In the genomic region with DNA sequence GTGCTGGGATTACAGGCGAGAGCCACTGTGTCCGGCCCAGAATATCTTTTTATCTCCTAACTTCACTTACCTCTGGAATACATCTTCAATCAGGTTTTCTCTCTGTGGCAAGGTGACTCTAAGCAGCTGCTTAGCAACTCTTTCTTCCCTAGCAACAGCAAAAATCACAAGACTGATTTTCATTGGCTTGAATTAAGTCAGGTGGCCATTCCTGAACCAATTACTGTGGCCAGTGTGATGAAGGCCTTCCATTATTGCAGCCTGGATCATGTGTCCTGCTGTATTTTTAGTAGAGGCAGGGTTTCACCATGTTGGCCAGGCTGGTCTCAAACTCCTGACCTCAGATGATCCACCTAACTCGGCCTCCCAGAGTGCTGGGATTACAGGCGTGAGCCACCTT, we compare ENCODE assay signal across 9 cellular contexts. TPM values are rescaled to one million over a fixed set of nuclear protein-coding genes. Genes with fewer than 3 reads are reported as not detected.
DNase-seq lines count a peak whose midpoint lies in the region; ATAC-seq and TF ChIP-seq lines count a peak whose summit lies in the region.
"Had no signal": no experiment of that assay in that cellular context is flagged by ENCODE, and none has a peak within 500 bp of the region (broad histone marks: within the 10 kb centered on the region; RNA-seq: fewer than 3 reads in every experiment).

No MANE protein-coding gene starts in this region.

- peaks cover 0 to 4% (median 0%) of the 10 kb centered on the region in 3 experiments for H3K27me3 ChIP-seq in neuronal stem cell (ENCODE audit: control insufficient read depth in 3 of 3, insufficient read depth in 3 of 3, low read depth in 1 of 3, low read length in 3 of 3)

- no peak overlapping the region for H2BK15ac ChIP-seq in neuronal stem cell (ENCODE audit: low read length)

- H3K18ac ChIP-seq in neuronal stem cell (ENCODE audit: low read length): no peak overlapping the region

- no peak overlapping the region for H4K8ac ChIP-seq in neuronal stem cell (ENCODE audit: low read depth, low read length)

- intact Hi-C loops in sciatic nerve (cut with DNase I): loop anchor here (10.0 kb wide), 1 partner anchor 67 kb away; no protein-coding TSS in a partner anchor

- H2BK12ac ChIP-seq in neuronal stem cell (ENCODE audit: low read length): no peak overlapping the region

- no CpG with 5 or more reads among the region's 4 CpGs for WGBS in neuronal stem cell (ENCODE audit: extremely low coverage in 2 of 2, insufficient read length in 2 of 2, insufficient replicate concordance in 1 of 2), 2 donors

- no peak overlapping the region for H2BK120ac ChIP-seq in neuronal stem cell (ENCODE audit: low read depth, low read length)

- peak; percentile 65 to 70 for ATAC-seq in activated naive CD4-positive, alpha-beta T cell treated with anti-CD3 and anti-CD28 coated beads, Interleukin-2, amount 50 U/mL, for 72 hours
- peak; percentile 39 to 80 for ATAC-seq in naive thymus-derived CD8-positive, alpha-beta T cell
- ATAC-seq in sciatic nerve: no peak

- in situ Hi-C loops in astrocyte of the spinal cord (cut with HindIII; ENCODE audit: low sequenced_read_pairs): no loop called here

- peaks cover 25 to 27% of the 10 kb centered on the region in 2 donors for H3K4me1 ChIP-seq in neuronal stem cell (ENCODE audit: control insufficient read depth in 2 of 2, insufficient read depth in 1 of 2, low read depth in 1 of 2, low read length in 2 of 2)

- H3K79me1 ChIP-seq in neuronal stem cell (ENCODE audit: low read depth, low read length): no peaks in the 10 kb centered on the region

- no peak overlapping the region for H2AFZ ChIP-seq in neuronal stem cell (ENCODE audit: low read length)

- no peak overlapping the region for H3K27ac ChIP-seq in neuronal stem cell (replicated peaks; ENCODE audit: low read length)
- H3K27ac ChIP-seq: thoracic aorta had no signal

- no peak overlapping the region for H2BK5ac ChIP-seq in neuronal stem cell (ENCODE audit: low read length)

- TF ChIP-seq CTCF in astrocyte of the spinal cord (IDR thresholded peaks at IDR 0.05; ENCODE audit: low read depth, low read length) (no peak), mesothelial cell of epicardium (IDR thresholded peaks at IDR 0.05; ENCODE audit: unreplicated experiment) (no peak)

- no peak overlapping the region for H3K4me2 ChIP-seq in neuronal stem cell (ENCODE audit: insufficient read depth, low read length, poor library complexity, severe bottlenecking)

- no peaks in the 10 kb centered on the region for H3K9me3 ChIP-seq in neuronal stem cell (replicated peaks in 1 of 2; ENCODE audit: control insufficient read depth in 2 of 2, insufficient read depth in 1 of 2, low read depth in 1 of 2, low read length in 2 of 2)
- H3K9me3 ChIP-seq: thoracic aorta had no signal

- H3K4me1 Mint-ChIP-seq in naive thymus-derived CD8-positive, alpha-beta T cell: peaks cover 8 to 19% (median 12%) of the 10 kb centered on the region in 4 donors
- peaks cover 2% of the 10 kb centered on the region for H3K4me1 Mint-ChIP-seq in mesothelial cell of epicardium

- H4K91ac ChIP-seq in neuronal stem cell (ENCODE audit: low read depth, low read length, poor library complexity): no peak overlapping the region

- H3K9me3 Mint-ChIP-seq in activated naive CD4-positive, alpha-beta T cell treated with anti-CD3 and anti-CD28 coated beads, Interleukin-2, amount 50 U/mL, for 72 hours: no peaks in the 10 kb centered on the region
- no peaks in the 10 kb centered on the region for H3K9me3 Mint-ChIP-seq in naive thymus-derived CD8-positive, alpha-beta T cell
- H3K9me3 Mint-ChIP-seq in mesothelial cell of epicardium: no peaks in the 10 kb centered on the region

- H3K4me3 ChIP-seq in astrocyte of the spinal cord (ENCODE audit: low read depth, low read length): no peak overlapping the region
- no peak overlapping the region for H3K4me3 ChIP-seq in neuronal stem cell (ENCODE audit: low read length in 2 of 2)
- H3K4me3 ChIP-seq: thoracic aorta had no signal

- no peak overlapping the region for H3K23ac ChIP-seq in neuronal stem cell (ENCODE audit: low read depth, low read length, poor library complexity)

- no peak overlapping the region for H3K14ac ChIP-seq in neuronal stem cell (ENCODE audit: low read length)

- H3K36me3 ChIP-seq in neuronal stem cell (replicated peaks in 1 of 2; ENCODE audit: control insufficient read depth in 2 of 2, insufficient read depth in 2 of 2, low read length in 2 of 2): peaks cover 3 to 15% of the 10 kb centered on the region in 2 donors

- POLR2A ChIA-PET in naive thymus-derived CD8-positive, alpha-beta T cell (lab: Charles Lee): no interaction called here

- H3K9ac ChIP-seq in neuronal stem cell (ENCODE audit: low read depth, low read length, poor library complexity): no peak overlapping the region

- no peaks in the 10 kb centered on the region for H3K36me3 Mint-ChIP-seq in activated naive CD4-positive, alpha-beta T cell treated with anti-CD3 and anti-CD28 coated beads, Interleukin-2, amount 50 U/mL, for 72 hours
- peaks cover 0 to 20% (median 2%) of the 10 kb centered on the region in 3 donors for H3K36me3 Mint-ChIP-seq in naive thymus-derived CD8-positive, alpha-beta T cell
- H3K36me3 Mint-ChIP-seq in mesothelial cell of epicardium: peaks cover 7% of the 10 kb centered on the region

- H3K27me3 Mint-ChIP-seq in naive thymus-derived CD8-positive, alpha-beta T cell: peaks cover 0 to 4% (median 2%) of the 10 kb centered on the region in 5 donors
- H3K27me3 Mint-ChIP-seq in mesothelial cell of epicardium (ENCODE audit: low read depth): peaks cover 21% of the 10 kb centered on the region

- DNase-seq in activated naive CD4-positive, alpha-beta T cell treated with anti-CD3 and anti-CD28 coated beads, Interleukin-2, amount 50 U/mL, for 72 hours (ENCODE audit: low spot score in 2 of 2): no peak
- DNase-seq in activated naive CD4-positive, alpha-beta T cell (lab: John Stamatoyannopoulos, UW): no peak
- DNase-seq in NCI-H2196 (lab: John Stamatoyannopoulos, UW; ENCODE audit: unreplicated experiment) (peak; percentile 89), astrocyte of the spinal cord (ENCODE audit: low read depth, low spot score) (peak; percentile 68), mesothelial cell of epicardium (ENCODE audit: low spot score in 2 of 2, unreplicated experiment in 2 of 2) (no peak), neuronal stem cell (ENCODE audit: low spot score) (no peak), sciatic nerve (ENCODE audit: low spot score) (no peak)
- no peak for DNase-seq in naive thymus-derived CD8-positive, alpha-beta T cell

- H3K4ac ChIP-seq in neuronal stem cell (ENCODE audit: low read length): no peak overlapping the region

- no peak overlapping the region for H3K4me3 Mint-ChIP-seq in naive thymus-derived CD8-positive, alpha-beta T cell
- H3K4me3 Mint-ChIP-seq in mesothelial cell of epicardium: no peak overlapping the region

- H2AK5ac ChIP-seq in neuronal stem cell (ENCODE audit: low read depth, low read length): no peak overlapping the region

- H3K27ac Mint-ChIP-seq in activated naive CD4-positive, alpha-beta T cell treated with anti-CD3 and anti-CD28 coated beads, Interleukin-2, amount 50 U/mL, for 72 hours: peak overlapping the region in 1 of 2 donors; percentile 46
- peak overlapping the region in 2 of 10 donors; percentile 44 to 70 for H3K27ac Mint-ChIP-seq in naive thymus-derived CD8-positive, alpha-beta T cell
- H3K27ac Mint-ChIP-seq in mesothelial cell of epicardium: no peak overlapping the region

RNA-seq across cellular contexts. Expression of gene LTBP4, which starts 9.0 kb away (rescaled TPM):
- 100 to 1,000 TPM; 178 to 245 TPM for total RNA-seq in activated naive CD4-positive, alpha-beta T cell treated with anti-CD3 and anti-CD28 coated beads, Interleukin-2, amount 50 U/mL, for 72 hours
- total RNA-seq in naive thymus-derived CD8-positive, alpha-beta T cell: 100 to 1,000 TPM in 1 of 2 experiments, 10 to 100 TPM in 1; 87.7 to 114 TPM
- polyA plus RNA-seq in naive thymus-derived CD8-positive, alpha-beta T cell: 10 to 100 TPM; 13.4 to 27.4 (median 18.0) TPM
- total RNA-seq in mesothelial cell of epicardium (341 to 364 TPM (median 344 TPM) in 3 replicates), sciatic nerve (1,227 TPM)
- 83.2 TPM for polyA plus RNA-seq in neuronal stem cell (2013, experiment 1 of 2)
- polyA plus RNA-seq in neuronal stem cell (2013, experiment 2 of 2): 84.5 TPM

RNA-seq across cellular contexts. Expression of gene SHKBP1, which starts 15.5 kb away (rescaled TPM):
- 100 to 1,000 TPM; 108 to 173 TPM for total RNA-seq in activated naive CD4-positive, alpha-beta T cell treated with anti-CD3 and anti-CD28 coated beads, Interleukin-2, amount 50 U/mL, for 72 hours
- 100 to 1,000 TPM; 116 to 122 TPM for total RNA-seq in naive thymus-derived CD8-positive, alpha-beta T cell
- 10 to 100 TPM; 85.3 to 98.9 (median 89.9) TPM for polyA plus RNA-seq in naive thymus-derived CD8-positive, alpha-beta T cell
- total RNA-seq in mesothelial cell of epicardium: 60.9 to 65.3 TPM (median 61.6 TPM) in 3 replicates
- polyA plus RNA-seq in neuronal stem cell (2013, experiment 1 of 2): 71.5 TPM
- 74.4 TPM for polyA plus RNA-seq in neuronal stem cell (2013, experiment 2 of 2)
- total RNA-seq in sciatic nerve: 58.7 TPM

Comparison
In these comparisons a context has a peak if more than half of its experiments do, and no peak if none do; other contexts are left out.
1. DNase-seq: peak in NCI-H2196 (single experiment) and astrocyte of the spinal cord (single experiment); none in activated naive CD4-positive, alpha-beta T cell treated with anti-CD3 and anti-CD28 coated beads, Interleukin-2, amount 50 U/mL, for 72 hours (0 of 2), activated naive CD4-positive, alpha-beta T cell (0 of 4), naive thymus-derived CD8-positive, alpha-beta T cell (0 of 10), mesothelial cell of epicardium (0 of 2), neuronal stem cell (single experiment) and sciatic nerve (single experiment).